ENCODE assay signal across 10 cellular contexts in genomic region chr17:66713533-66714042, GRCh38.
DNase-seq lines count a peak whose midpoint lies in the region; ATAC-seq, FAIRE-seq and TF ChIP-seq lines count a peak whose summit lies in the region.
"Had no signal": no experiment of that assay in that cellular context is flagged by ENCODE, and none has a peak within 500 bp of the region (broad histone marks: within the 10 kb centered on the region; RNA-seq: fewer than 3 reads in every experiment).

No MANE protein-coding gene starts in this region.

- H3K36me3 ChIP-seq in mucosa of descending colon (ENCODE audit: low read depth) = no peaks in the 10 kb centered on the region
- H3K36me3 ChIP-seq in gastroesophageal sphincter = peaks cover 0 to 4% of the 10 kb centered on the region in 2 donors

- DNase-seq in GM18507 (ENCODE audit: extremely low spot score, insufficient read length, low read depth) (peak; percentile 60), islet precursor cell (peak; percentile 55), mucosa of descending colon (no peak), NCI-H82 (lab: John Stamatoyannopoulos, UW) (no peak), cortex of kidney (lab: John Stamatoyannopoulos, UW) (no peak)
- DNase-seq: HCEC 1CT, naive B cell had no signal

- WGBS in gastroesophageal sphincter (ENCODE audit: low coverage in 1 of 2), 2 donors = 93 to 94% methylated on average over 2 to 3 of the region's 6 CpGs

- no peaks in the 10 kb centered on the region for H3K27me3 ChIP-seq in gastroesophageal sphincter

- FAIRE-seq in GM18507 (lab: Jason Lieb, UNC) = peak; percentile 99

- ATAC-seq in GM19468 (IDR thresholded peaks at IDR 0.05; ENCODE audit: extremely low read depth, unreplicated experiment) = peak; percentile 69
- peak; percentile 55 for ATAC-seq in HG03442 (IDR thresholded peaks at IDR 0.05; ENCODE audit: unreplicated experiment)
- no peak for ATAC-seq in mucosa of descending colon
- ATAC-seq in gastroesophageal sphincter = no peak

- H3K27ac ChIP-seq in gastroesophageal sphincter = no peak overlapping the region

- intact Hi-C loops in mucosa of descending colon (cut with DNase I, micrococcal nuclease) = loop anchor here in 1 of 2 donors (5.0 kb wide), 1 partner anchor 194 kb away; no protein-coding TSS in a partner anchor

- TF ChIP-seq CTCF in mucosa of descending colon (IDR thresholded peaks at IDR 0.05) (no peak), gastroesophageal sphincter (IDR thresholded peaks at IDR 0.05) (no peak)

- H3K4me3 ChIP-seq in mucosa of descending colon = no peak overlapping the region
- no peak overlapping the region for H3K4me3 ChIP-seq in gastroesophageal sphincter

- no peak for TF ChIP-seq POLR2A in gastroesophageal sphincter (IDR thresholded peaks at IDR 0.05)

- no peaks in the 10 kb centered on the region for H3K9me3 ChIP-seq in mucosa of descending colon
- H3K9me3 ChIP-seq in gastroesophageal sphincter = no peaks in the 10 kb centered on the region

- H3K4me1 ChIP-seq in mucosa of descending colon (ENCODE audit: low read depth) (peaks cover 29% of the 10 kb centered on the region), gastroesophageal sphincter (peaks cover 0 to 23% (median 0%) of the 10 kb centered on the region in 3 donors)

- TF ChIP-seq EP300 in gastroesophageal sphincter (IDR thresholded peaks at IDR 0.05) = no peak

Comparison
In these comparisons a context has a peak if more than half of its experiments do, and no peak if none do; other contexts are left out.
1. DNase-seq: peak in GM18507 (single experiment) and islet precursor cell (single experiment); none in mucosa of descending colon (0 of 3), NCI-H82 (single experiment) and cortex of kidney (single experiment).
2. ATAC-seq: peak in GM19468 (single experiment) and HG03442 (single experiment); none in mucosa of descending colon (single experiment) and gastroesophageal sphincter (single experiment).